ENCODE assay signal across 9 cellular contexts in the genomic region with DNA sequence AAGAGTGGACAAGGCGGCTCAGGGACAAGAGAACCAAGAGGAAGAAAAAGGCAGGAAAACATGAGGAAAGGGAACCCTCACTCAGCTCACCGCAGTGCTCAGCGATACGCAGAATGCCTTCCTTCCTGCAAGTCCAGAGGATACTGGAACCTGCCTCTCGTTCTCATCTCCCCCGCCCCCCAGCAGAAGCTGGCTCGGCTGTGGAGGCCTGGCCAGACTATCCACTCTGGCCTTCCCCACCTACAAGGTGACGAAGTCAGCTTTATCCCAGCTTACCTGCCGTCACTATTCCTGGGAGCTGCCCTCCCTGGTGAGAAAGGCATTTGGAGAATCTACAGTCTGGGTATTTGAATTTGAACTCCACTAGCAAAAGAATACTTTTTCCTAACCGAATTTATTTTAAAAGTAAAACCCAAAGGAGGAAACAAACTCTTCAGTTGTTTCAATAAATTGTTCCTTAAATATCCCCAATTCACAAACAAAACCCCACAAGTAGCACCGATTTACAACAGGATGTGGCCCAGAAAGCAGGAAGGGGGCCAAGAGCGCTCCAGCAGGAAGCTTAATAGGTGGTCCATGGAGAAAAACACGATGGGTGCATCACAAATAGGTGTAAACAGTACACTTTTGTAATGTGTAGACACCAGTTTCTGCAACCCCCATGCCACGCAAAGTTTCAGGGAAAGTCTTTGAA. TPM values are rescaled to one million over a fixed set of nuclear protein-coding genes. Genes with fewer than 3 reads are reported as not detected.
A peak's percentile ranks its signal among the peaks of the same experiment; 100 is the strongest.
DNase-seq lines count a peak whose midpoint lies in the region; ATAC-seq and TF ChIP-seq lines count a peak whose summit lies in the region.
"Had no signal": no experiment of that assay in that cellular context is flagged by ENCODE, and none has a peak within 500 bp of the region (broad histone marks: within the 10 kb centered on the region; RNA-seq: fewer than 3 reads in every experiment).

No MANE protein-coding gene starts in this region.

- H3K27ac ChIP-seq in foreskin keratinocyte (peak overlapping the region; percentile 62), psoas muscle (peak overlapping the region; percentile 73)

- H3K4me1 ChIP-seq in foreskin keratinocyte: peaks cover 11% of the 10 kb centered on the region
- H3K4me1 ChIP-seq in psoas muscle: peaks cover 60% of the 10 kb centered on the region

- peaks cover 0 to 9% of the 10 kb centered on the region in 2 donors for H3K36me3 ChIP-seq in psoas muscle (ENCODE audit: insufficient read depth in 1 of 2, low read depth in 1 of 2)

- no peaks in the 10 kb centered on the region for H3K27me3 ChIP-seq in foreskin keratinocyte
- no peaks in the 10 kb centered on the region for H3K27me3 ChIP-seq in psoas muscle (ENCODE audit: insufficient read depth in 3 of 3, low read length in 2 of 3)

- no peak for TF ChIP-seq CTCF in WI38 (IDR thresholded peaks at IDR 0.05; ENCODE audit: low read depth, low read length)
- TF ChIP-seq CTCF in foreskin keratinocyte (conservative IDR thresholded peaks at IDR 0.05): no peak
- TF ChIP-seq CTCF in psoas muscle (IDR thresholded peaks at IDR 0.05): no peak

- 61 to 65% (median 64%) methylated on average over 14 of the region's 14 CpGs for WGBS in psoas muscle, 3 donors

- intact Hi-C loops in psoas muscle (cut with DNase I): no loop called here

- ATAC-seq in foreskin keratinocyte: no peak
- ATAC-seq in psoas muscle: no peak
- ATAC-seq in HG02610 (IDR thresholded peaks at IDR 0.05; ENCODE audit: unreplicated experiment): no peak
- no peak for ATAC-seq in GM18519 (IDR thresholded peaks at IDR 0.05; ENCODE audit: low FRiP score, unreplicated experiment)

- H3K9me3 ChIP-seq in psoas muscle: no peaks in the 10 kb centered on the region
- H3K9me3 ChIP-seq: SK-N-SH had no signal

- peak; percentile 19 for DNase-seq in GDM1 (lab: John Stamatoyannopoulos, UW)
- DNase-seq in foreskin keratinocyte: no peak
- DNase-seq in psoas muscle: no peak
- DNase-seq in ACHN: no peak
- DNase-seq in NCI-H1694 treated with DMSO at 0.1 percent for 48 hours (lab: John Stamatoyannopoulos, UW): no peak
- DNase-seq: SK-N-SH had no signal

- in situ Hi-C loops in ACHN (cut with HindIII; ENCODE audit: low pct_ligation_motif_present, low pct_unique_long_range_greater_than_20kb, low sequenced_read_pairs): no loop called here

- H3K4me3 ChIP-seq in WI38 (ENCODE audit: low read depth, low read length) (peak overlapping the region; percentile 51), psoas muscle (peak overlapping the region; percentile 61)

RNA-seq across cellular contexts. Expression of a gene that starts 2.1 kb away (rescaled TPM):
- total RNA-seq in foreskin keratinocyte: 34.0 and 34.2 TPM in 2 replicates
- polyA plus RNA-seq in foreskin keratinocyte: 11.0 and 12.3 TPM in 2 replicates
- 10 to 100 TPM; 23.0 to 32.4 (median 27.9) TPM for total RNA-seq in psoas muscle
- 10 to 100 TPM in 2 of 3 donors, 1 to 10 TPM in 1; 10.0 to 23.9 (median 12.7) TPM for polyA plus RNA-seq in psoas muscle

RNA-seq across cellular contexts. Expression of a gene that starts 9.6 kb away (rescaled TPM):
- 25.5 and 26.9 TPM in 2 replicates for total RNA-seq in foreskin keratinocyte
- 16.2 and 18.2 TPM in 2 replicates for polyA plus RNA-seq in foreskin keratinocyte
- total RNA-seq in psoas muscle: 10 to 100 TPM; 12.8 to 14.9 (median 14.3) TPM
- 10 to 100 TPM in 2 of 3 donors, 1 to 10 TPM in 1; 7.3 to 15.9 (median 14.2) TPM for polyA plus RNA-seq in psoas muscle

RNA-seq across cellular contexts. Expression of a gene that starts 24.1 kb away (rescaled TPM):
- total RNA-seq in foreskin keratinocyte (0.25 and 0.34 TPM in 2 replicates), psoas muscle (1 to 10 TPM in 1 of 4 donors, under 1 TPM in 3; 0.32 to 1.0 (median 0.92) TPM)
- polyA plus RNA-seq in foreskin keratinocyte (0.29 and 0.33 TPM in 2 replicates), psoas muscle (under 1 TPM; 0.59 to 0.88 (median 0.69) TPM)
- polyA plus RNA-seq: SK-N-SH had no signal
